Comparison of ENCODE assay signal across 25 cellular contexts in genomic region chr10:27912241-27912640, GRCh38.
"Had no signal": no experiment of that assay in that cellular context is flagged by ENCODE, and none has a peak within 500 bp of the region (broad histone marks: within the 10 kb centered on the region; RNA-seq: fewer than 3 reads in every experiment).

No MANE protein-coding gene starts in this region.

- H3K36me3 ChIP-seq: gastroesophageal sphincter, lower lobe of right lung, right atrium auricular region, spleen, suprapubic skin, tibial artery, upper lobe of right lung, WERI-Rb-1 had no signal

- H2AFZ ChIP-seq: parathyroid adenoma had no signal

- H3K4me1 ChIP-seq: gastroesophageal sphincter, lower lobe of right lung, parathyroid adenoma, psoas muscle, right atrium auricular region, spleen, suprapubic skin, tibial artery, upper lobe of right lung had no signal

- H3K9me3 ChIP-seq: gastroesophageal sphincter, lower lobe of right lung, psoas muscle, right atrium auricular region, spleen, suprapubic skin, tibial artery, upper lobe of right lung had no signal

- H3K27me3 ChIP-seq: gastroesophageal sphincter, right atrium auricular region, spleen, tibial artery, upper lobe of right lung had no signal

- H3K27ac ChIP-seq: epithelial cell of prostate, gastroesophageal sphincter, lower lobe of right lung, parathyroid adenoma, psoas muscle, right atrium auricular region, spleen, suprapubic skin, tibial artery, upper lobe of right lung, WERI-Rb-1 had no signal

- H3K9ac ChIP-seq: parathyroid adenoma had no signal

- H3K4me3 ChIP-seq: gastroesophageal sphincter, lower lobe of right lung, psoas muscle, right atrium auricular region, spleen, suprapubic skin, tibial artery, upper lobe of right lung had no signal

- H3K79me2 ChIP-seq: parathyroid adenoma had no signal

- DNase-seq: activated CD4-positive, alpha-beta T cell treated with anti-CD3 and anti-CD28 coated beads for 1 hour; activated CD4-positive, alpha-beta T cell treated with anti-CD3 and anti-CD28 coated beads, Interleukin-2, amount 10 ng/mL, durations not matched to agents 7 days and 5 days; activated CD8-positive, alpha-beta T cell treated with anti-CD3 and anti-CD28 coated beads for 36 hours; activated naive CD8-positive, alpha-beta T cell treated with anti-CD3 and anti-CD28 coated beads, Interleukin-2, amount 50 U/mL, for 24 hours; activated T-cell treated with anti-CD3 and anti-CD28 coated beads, Interleukin-2, amount 50 U/mL, for 48 hours; dermis blood vessel endothelial cell; effector CD4-positive, alpha-beta T cell; head of caudate nucleus; hypothalamus; kidney glomerular epithelial cell; lower lobe of right lung; naive thymus-derived CD4-positive, alpha-beta T cell; occipital lobe; psoas muscle; spleen; stimulated activated naive CD4-positive, alpha-beta T cell; tibial artery; upper lobe of right lung; WERI-Rb-1 had no signal

- ATAC-seq: activated CD8-positive, alpha-beta T cell treated with anti-CD3 and anti-CD28 coated beads for 36 hours; activated naive CD8-positive, alpha-beta T cell treated with anti-CD3 and anti-CD28 coated beads, Interleukin-2, amount 50 U/mL, for 24 hours; gastroesophageal sphincter; left lobe of liver; lower lobe of right lung; naive thymus-derived CD4-positive, alpha-beta T cell; psoas muscle; upper lobe of right lung had no signal
